10 cellular contexts compared by ENCODE assay signal in genomic region chr6:30876039-30876730, GRCh38. TPM values are rescaled to one million over a fixed set of nuclear protein-coding genes. Genes with fewer than 3 reads are reported as not detected.
DNase-seq lines count a peak whose midpoint lies in the region; ATAC-seq and TF ChIP-seq lines count a peak whose summit lies in the region.
"Had no signal": no experiment of that assay in that cellular context is flagged by ENCODE, and none has a peak within 500 bp of the region (broad histone marks: within the 10 kb centered on the region; RNA-seq: fewer than 3 reads in every experiment).

No MANE protein-coding gene starts in this region.

- H3K36me3 ChIP-seq in esophagus squamous epithelium (no peaks in the 10 kb centered on the region), Caco-2 (ENCODE audit: control insufficient read depth, insufficient read depth, low read length) (no peaks in the 10 kb centered on the region)

- DNase-seq in EH (ENCODE audit: low read depth) (peak; percentile 7), RWPE1 (ENCODE audit: low spot score) (peak; percentile 88), esophagus squamous epithelium (lab: John Stamatoyannopoulos, UW) (no peak), sciatic nerve (ENCODE audit: low spot score) (no peak), HT-29 (ENCODE audit: low spot score) (no peak), Caco-2 (no peak), SKM-1 treated with dmso at 0.1 percent for 144 hours (lab: John Stamatoyannopoulos, UW; ENCODE audit: unreplicated experiment) (no peak)
- DNase-seq: nephron progenitor cell; stimulated activated naive CD8-positive, alpha-beta T cell treated with anti-CD3 and anti-CD28 coated beads, Interleukin-15, amount 100 ng/mL, for 72 hours had no signal

- intact Hi-C loops in esophagus squamous epithelium (cut with DNase I): loop anchor here (5.0 kb wide), 1 partner anchor 49 kb away; no protein-coding TSS in a partner anchor
- intact Hi-C loops in sciatic nerve (cut with DNase I): no loop called here
- intact Hi-C loops in Caco-2 (cut with micrococcal nuclease; ENCODE audit: unreplicated experiment): no loop called here

- no peak overlapping the region for H3K4me3 ChIP-seq in esophagus squamous epithelium
- no peak overlapping the region for H3K4me3 ChIP-seq in Caco-2 (ENCODE audit: low read depth, low read length)

- H3K27me3 ChIP-seq in esophagus squamous epithelium: no peaks in the 10 kb centered on the region
- no peaks in the 10 kb centered on the region for H3K27me3 ChIP-seq in Caco-2 (replicated peaks; ENCODE audit: control insufficient read depth, insufficient read depth, low read length)

- POLR2A ChIA-PET in RWPE1 (lab: Yijun Ruan, JAX; ENCODE audit: low non-redundant PET) (no interaction called here), Caco-2 (lab: Charles Lee) (no interaction called here)

- H3K27me3 Mint-ChIP-seq in Caco-2 (ENCODE audit: insufficient read depth, unreplicated experiment): no peaks in the 10 kb centered on the region
- H3K27me3 Mint-ChIP-seq: stimulated activated naive CD8-positive, alpha-beta T cell treated with anti-CD3 and anti-CD28 coated beads, Interleukin-15, amount 100 ng/mL, for 72 hours had no signal

- peaks cover 5% of the 10 kb centered on the region for H3K36me3 Mint-ChIP-seq in Caco-2 (ENCODE audit: insufficient read depth, unreplicated experiment)

- TF ChIP-seq CTCF in RWPE1 (conservative IDR thresholded peaks at IDR 0.05; ENCODE audit: low read depth): no peak
- TF ChIP-seq CTCF in esophagus squamous epithelium (IDR thresholded peaks at IDR 0.05): peak in 1 of 6 experiments; percentile 13
- no peak for TF ChIP-seq CTCF in Caco-2 (IDR thresholded peaks at IDR 0.05; ENCODE audit: insufficient read depth in 1 of 2, low read depth in 1 of 2, low read length in 1 of 2, severe bottlenecking in 1 of 2, unreplicated experiment in 1 of 2)

- TF ChIP-seq POLR2A in esophagus squamous epithelium (IDR thresholded peaks at IDR 0.05): no peak

- peaks cover 0 to 12% (median 0%) of the 10 kb centered on the region in 3 donors for H3K9me3 ChIP-seq in esophagus squamous epithelium
- H3K9me3 ChIP-seq in Caco-2: peaks cover 11% of the 10 kb centered on the region; the same call in 1 of the 2 replicates

- H3K27ac ChIP-seq in RWPE1 (peak overlapping the region; percentile 95), esophagus squamous epithelium (peak overlapping the region; percentile 79 to 90 (median 88))

- peaks cover 26% of the 10 kb centered on the region for H3K9me3 Mint-ChIP-seq in Caco-2 (ENCODE audit: unreplicated experiment)

- BruUV-seq in Caco-2 (replicated peaks; lab: Mats Ljungman, UMichigan): no TSS peak

- H3K4me3 Mint-ChIP-seq in Caco-2 (ENCODE audit: unreplicated experiment): no peak overlapping the region
- H3K4me3 Mint-ChIP-seq: nephron progenitor cell had no signal

- WGBS in esophagus squamous epithelium, 2 donors: 23 to 31% methylated on average over 4 of the region's 4 CpGs

- peak; percentile 37 for ATAC-seq in sciatic nerve
- no peak for ATAC-seq in HG03175 (IDR thresholded peaks at IDR 0.05; ENCODE audit: unreplicated experiment)
- ATAC-seq: stimulated activated naive CD8-positive, alpha-beta T cell treated with anti-CD3 and anti-CD28 coated beads, Interleukin-15, amount 100 ng/mL, for 72 hours had no signal

- CTCF ChIA-PET in RWPE1 (lab: Yijun Ruan, JAX) (interaction anchor here (0.6 to 3.1 kb wide), 9 partner anchors 23 to 225 kb away, joined by 3 to 15 read pairs (median 3); partner anchors contain the start of genes FLOT1 and VARS2), Caco-2 (lab: Charles Lee) (interaction anchor here (0.5 to 1.4 kb wide), 4 partner anchors 33 to 409 kb away, joined by 4 to 6 read pairs (median 4); no protein-coding TSS in a partner anchor)

- H3K4me1 ChIP-seq in esophagus squamous epithelium (peaks cover 18 to 47% (median 29%) of the 10 kb centered on the region in 3 donors), Caco-2 (no peaks in the 10 kb centered on the region; the same call in 1 of the 2 replicates)

- H3K4me1 Mint-ChIP-seq in Caco-2 (ENCODE audit: low read depth, unreplicated experiment): peaks cover under 1% of the 10 kb centered on the region

- no peak overlapping the region for H3K27ac Mint-ChIP-seq in Caco-2 (ENCODE audit: unreplicated experiment)

RNA-seq across cellular contexts. Expression of gene DDR1, which starts 8.1 kb away (rescaled TPM):
- total RNA-seq in esophagus squamous epithelium: 100 to 1,000 TPM; 131 to 261 (median 140) TPM
- total RNA-seq in sciatic nerve: 93.5 TPM
- 131 and 158 TPM in 2 replicates for total RNA-seq in HT-29 (2014; rRNA removed; shearing (Covaris generic))
- total RNA-seq in Caco-2 (2022): 113 and 115 TPM in 2 replicates

RNA-seq across cellular contexts. Expression of gene GTF2H4, which starts 31.8 kb away (rescaled TPM):
- 10 to 100 TPM; 10.3 to 26.7 (median 12.4) TPM for total RNA-seq in esophagus squamous epithelium
- 30.4 TPM for total RNA-seq in sciatic nerve
- 18.9 and 20.2 TPM in 2 replicates for total RNA-seq in HT-29 (2014; rRNA removed; shearing (Covaris generic))
- total RNA-seq in Caco-2 (2022): 40.6 and 43.6 TPM in 2 replicates

RNA-seq across cellular contexts. Expression of gene VARS2, which starts 37.9 kb away (rescaled TPM):
- total RNA-seq in esophagus squamous epithelium (10 to 100 TPM; 23.5 to 61.9 (median 33.0) TPM), sciatic nerve (25.2 TPM), Caco-2 (2022) (32.1 and 37.5 TPM in 2 replicates)
- 23.2 and 24.4 TPM in 2 replicates for total RNA-seq in HT-29 (2014; rRNA removed; shearing (Covaris generic))

RNA-seq across cellular contexts. Expression of gene SFTA2, which starts 55.8 kb away (rescaled TPM):
- 10 to 100 TPM in 1 of 4 donors, 1 to 10 TPM in 3; 2.0 to 31.7 (median 6.4) TPM for total RNA-seq in esophagus squamous epithelium
- 0.76 TPM for total RNA-seq in sciatic nerve
- total RNA-seq in HT-29 (2014; rRNA removed; shearing (Covaris generic)): 4.7 and 8.0 TPM in 2 replicates
- total RNA-seq in Caco-2 (2022): 6.6 and 9.6 TPM in 2 replicates

Comparison
In these comparisons a context has a peak if more than half of its experiments do, and no peak if none do; other contexts are left out.
1. DNase-seq: peak in EH (single experiment) and RWPE1 (single experiment); none in esophagus squamous epithelium (single experiment), sciatic nerve (single experiment), HT-29 (single experiment), Caco-2 (0 of 2) and SKM-1 treated with dmso at 0.1 percent for 144 hours (single experiment).